14 cellular contexts compared by ENCODE assay signal in the genomic region with DNA sequence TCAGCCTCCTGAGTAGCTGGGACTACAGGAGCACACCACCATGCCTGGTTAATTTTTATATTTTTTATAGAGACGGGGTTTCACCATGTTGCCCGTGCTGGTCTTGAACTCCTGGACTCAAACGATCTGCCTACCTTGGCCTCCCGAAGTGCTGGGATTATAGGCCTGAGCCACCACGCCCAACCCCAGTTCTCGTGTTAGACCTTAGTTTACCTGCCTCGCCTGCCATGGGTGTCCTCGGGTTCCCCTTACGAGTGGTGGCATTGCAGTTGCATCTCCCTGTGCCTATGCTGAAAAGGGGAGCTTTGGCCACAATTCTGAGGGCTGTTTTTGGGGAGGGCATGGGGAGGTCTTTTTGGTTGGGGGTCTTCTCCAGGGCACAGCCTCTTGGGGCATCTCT. TPM values are rescaled to one million over a fixed set of nuclear protein-coding genes. Genes with fewer than 3 reads are reported as not detected.
DNase-seq lines count a peak whose midpoint lies in the region; ATAC-seq and TF ChIP-seq lines count a peak whose summit lies in the region.
"Had no signal": no experiment of that assay in that cellular context is flagged by ENCODE, and none has a peak within 500 bp of the region (broad histone marks: within the 10 kb centered on the region; RNA-seq: fewer than 3 reads in every experiment).

No MANE protein-coding gene starts in this region.

- no peaks in the 10 kb centered on the region for H3K27me3 ChIP-seq in naive thymus-derived CD4-positive, alpha-beta T cell (ENCODE audit: control insufficient read depth in 2 of 2, insufficient read depth in 2 of 2, low read length in 2 of 2)
- H3K27me3 ChIP-seq: BE2C had no signal

- no peaks in the 10 kb centered on the region for H3K9me3 ChIP-seq in naive thymus-derived CD4-positive, alpha-beta T cell (ENCODE audit: control insufficient read depth in 2 of 3, low read length in 3 of 3)
- H3K9me3 ChIP-seq: BE2C had no signal

- H3K36me3 ChIP-seq in naive thymus-derived CD4-positive, alpha-beta T cell (ENCODE audit: control insufficient read depth in 2 of 3, insufficient read depth in 3 of 3, low read length in 3 of 3) = no peaks in the 10 kb centered on the region
- H3K36me3 ChIP-seq: BE2C had no signal

- peaks cover 5 to 21% of the 10 kb centered on the region in 2 donors for H3K4me1 ChIP-seq in naive thymus-derived CD4-positive, alpha-beta T cell (ENCODE audit: control insufficient read depth in 2 of 2, insufficient read depth in 2 of 2, low read length in 2 of 2)

- intact Hi-C loops in natural killer cell (cut with micrococcal nuclease) = no loop called here
- intact Hi-C loops in naive thymus-derived CD4-positive, alpha-beta T cell (cut with micrococcal nuclease) = no loop called here

- H3K9me3 Mint-ChIP-seq in natural killer cell (no peaks in the 10 kb centered on the region), nephron progenitor cell (no peaks in the 10 kb centered on the region)
- H3K9me3 Mint-ChIP-seq in natural killer cell treated with Interleukin-12 subunit alpha and Interleukin-12 subunit beta and Interleukin-15 and Interleukin-18, amount 100 ng/mL, for 72 hours = no peaks in the 10 kb centered on the region
- H3K9me3 Mint-ChIP-seq in activated T-helper 17 cell treated with anti-CD3 and anti-CD28 coated beads, Interleukin-2, amount 50 U/mL, for 72 hours = no peaks in the 10 kb centered on the region
- H3K9me3 Mint-ChIP-seq in naive thymus-derived CD4-positive, alpha-beta T cell = no peaks in the 10 kb centered on the region
- H3K9me3 Mint-ChIP-seq: CD8-positive, alpha-beta memory T cell; HFFc6 had no signal

- TF ChIP-seq CTCF in natural killer cell (IDR thresholded peaks at IDR 0.05) = no peak
- TF ChIP-seq CTCF in nephron progenitor cell (IDR thresholded peaks at IDR 0.05) = no peak

- DNase-seq in natural killer cell (no peak), nephron progenitor cell (no peak), ecto neural progenitor cell (ENCODE audit: low spot score) (no peak)
- no peak for DNase-seq in natural killer cell treated with Interleukin-12 subunit alpha and Interleukin-12 subunit beta and Interleukin-15 and Interleukin-18, amount 100 ng/mL, for 72 hours (ENCODE audit: low spot score)
- DNase-seq in naive thymus-derived CD4-positive, alpha-beta T cell = no peak
- DNase-seq: BE2C; CD8-positive, alpha-beta memory T cell; GF-D8; HCEC 1CT; HFFc6 had no signal

- ATAC-seq in natural killer cell = no peak
- no peak for ATAC-seq in natural killer cell treated with Interleukin-12 subunit alpha and Interleukin-12 subunit beta and Interleukin-15 and Interleukin-18, amount 100 ng/mL, for 72 hours
- ATAC-seq in activated T-helper 17 cell treated with anti-CD3 and anti-CD28 coated beads, Interleukin-2, amount 50 U/mL, for 72 hours (replicated peaks) = no peak
- no peak for ATAC-seq in HG03135 (IDR thresholded peaks at IDR 0.05; ENCODE audit: unreplicated experiment)
- ATAC-seq in naive thymus-derived CD4-positive, alpha-beta T cell = no peak

- H3K27ac ChIP-seq in naive thymus-derived CD4-positive, alpha-beta T cell (ENCODE audit: low read depth, low read length) = no peak overlapping the region
- H3K27ac ChIP-seq: C4-2B, HL-60 had no signal

- no peaks in the 10 kb centered on the region for H3K27me3 Mint-ChIP-seq in natural killer cell (ENCODE audit: low read depth in 2 of 2)
- H3K27me3 Mint-ChIP-seq in natural killer cell treated with Interleukin-12 subunit alpha and Interleukin-12 subunit beta and Interleukin-15 and Interleukin-18, amount 100 ng/mL, for 72 hours = no peaks in the 10 kb centered on the region
- H3K27me3 Mint-ChIP-seq in activated T-helper 17 cell treated with anti-CD3 and anti-CD28 coated beads, Interleukin-2, amount 50 U/mL, for 72 hours = no peaks in the 10 kb centered on the region
- H3K27me3 Mint-ChIP-seq in nephron progenitor cell (ENCODE audit: low read depth, poor library complexity) = peaks cover 5% of the 10 kb centered on the region
- no peaks in the 10 kb centered on the region for H3K27me3 Mint-ChIP-seq in naive thymus-derived CD4-positive, alpha-beta T cell
- H3K27me3 Mint-ChIP-seq: CD8-positive, alpha-beta memory T cell had no signal

- no peaks in the 10 kb centered on the region for H3K36me3 Mint-ChIP-seq in natural killer cell
- H3K36me3 Mint-ChIP-seq in natural killer cell treated with Interleukin-12 subunit alpha and Interleukin-12 subunit beta and Interleukin-15 and Interleukin-18, amount 100 ng/mL, for 72 hours = no peaks in the 10 kb centered on the region
- peaks cover 95% of the 10 kb centered on the region for H3K36me3 Mint-ChIP-seq in activated T-helper 17 cell treated with anti-CD3 and anti-CD28 coated beads, Interleukin-2, amount 50 U/mL, for 72 hours (ENCODE audit: low read depth)
- H3K36me3 Mint-ChIP-seq in nephron progenitor cell (ENCODE audit: low read depth) = no peaks in the 10 kb centered on the region
- peaks cover 0 to 30% (median 5%) of the 10 kb centered on the region in 5 donors for H3K36me3 Mint-ChIP-seq in naive thymus-derived CD4-positive, alpha-beta T cell

- H3K4me3 ChIP-seq in naive thymus-derived CD4-positive, alpha-beta T cell (ENCODE audit: low read length) = no peak overlapping the region

- peak overlapping the region; percentile 56 to 79 for H3K27ac Mint-ChIP-seq in natural killer cell
- peak overlapping the region in 1 of 2 donors; percentile 43 for H3K27ac Mint-ChIP-seq in natural killer cell treated with Interleukin-12 subunit alpha and Interleukin-12 subunit beta and Interleukin-15 and Interleukin-18, amount 100 ng/mL, for 72 hours
- peak overlapping the region; percentile 30 for H3K27ac Mint-ChIP-seq in activated T-helper 17 cell treated with anti-CD3 and anti-CD28 coated beads, Interleukin-2, amount 50 U/mL, for 72 hours
- H3K27ac Mint-ChIP-seq in nephron progenitor cell = peak overlapping the region; percentile 44
- H3K27ac Mint-ChIP-seq in naive thymus-derived CD4-positive, alpha-beta T cell = peak overlapping the region in 3 of 9 donors; percentile 17 to 89 (median 28)
- H3K27ac Mint-ChIP-seq: HFFc6 had no signal

- peaks cover 54 to 63% of the 10 kb centered on the region in 2 donors for H3K4me1 Mint-ChIP-seq in natural killer cell
- peaks cover 38 to 48% of the 10 kb centered on the region in 2 donors for H3K4me1 Mint-ChIP-seq in natural killer cell treated with Interleukin-12 subunit alpha and Interleukin-12 subunit beta and Interleukin-15 and Interleukin-18, amount 100 ng/mL, for 72 hours (ENCODE audit: low read depth in 2 of 2)
- peaks cover 45% of the 10 kb centered on the region for H3K4me1 Mint-ChIP-seq in activated T-helper 17 cell treated with anti-CD3 and anti-CD28 coated beads, Interleukin-2, amount 50 U/mL, for 72 hours
- peaks cover 17% of the 10 kb centered on the region for H3K4me1 Mint-ChIP-seq in nephron progenitor cell
- H3K4me1 Mint-ChIP-seq in naive thymus-derived CD4-positive, alpha-beta T cell = peaks cover 37 to 78% (median 49%) of the 10 kb centered on the region in 7 donors

- POLR2A ChIA-PET in naive thymus-derived CD4-positive, alpha-beta T cell (lab: Charles Lee) = interaction anchor here (1.0 kb wide), 1 partner anchor 10 kb away, joined by 4 read pairs; no protein-coding TSS in a partner anchor

- no peak overlapping the region for H3K4me3 Mint-ChIP-seq in natural killer cell
- H3K4me3 Mint-ChIP-seq in natural killer cell treated with Interleukin-12 subunit alpha and Interleukin-12 subunit beta and Interleukin-15 and Interleukin-18, amount 100 ng/mL, for 72 hours = no peak overlapping the region
- H3K4me3 Mint-ChIP-seq in activated T-helper 17 cell treated with anti-CD3 and anti-CD28 coated beads, Interleukin-2, amount 50 U/mL, for 72 hours = no peak overlapping the region
- no peak overlapping the region for H3K4me3 Mint-ChIP-seq in nephron progenitor cell
- H3K4me3 Mint-ChIP-seq in naive thymus-derived CD4-positive, alpha-beta T cell = no peak overlapping the region
- H3K4me3 Mint-ChIP-seq: CD8-positive, alpha-beta memory T cell; HFFc6 had no signal

- CTCF ChIA-PET in naive thymus-derived CD4-positive, alpha-beta T cell (lab: Charles Lee) = interaction anchor here (1.8 kb wide), 1 partner anchor 23 kb away, joined by 6 read pairs; no protein-coding TSS in a partner anchor

RNA-seq across cellular contexts. Expression of a gene that starts 18.8 kb away (rescaled TPM):
- 10 to 100 TPM; 47.4 to 53.7 (median 53.2) TPM for total RNA-seq in natural killer cell
- 10 to 100 TPM; 31.9 to 43.4 TPM for total RNA-seq in natural killer cell treated with Interleukin-12 subunit alpha and Interleukin-12 subunit beta and Interleukin-15 and Interleukin-18, amount 100 ng/mL, for 72 hours
- 100 to 1,000 TPM in 1 of 2 donors, 10 to 100 TPM in 1; 52.4 to 108 TPM for total RNA-seq in activated T-helper 17 cell treated with anti-CD3 and anti-CD28 coated beads, Interleukin-2, amount 50 U/mL, for 72 hours
- 10 to 100 TPM; 37.5 to 50.1 (median 43.4) TPM for total RNA-seq in naive thymus-derived CD4-positive, alpha-beta T cell
- 10 to 100 TPM; 18.6 to 25.3 TPM for polyA plus RNA-seq in naive thymus-derived CD4-positive, alpha-beta T cell

RNA-seq across cellular contexts. Expression of a gene that starts 43.2 kb away (rescaled TPM):
- 10 to 100 TPM; 50.0 to 71.2 (median 55.6) TPM for total RNA-seq in natural killer cell
- 10 to 100 TPM; 38.1 to 55.8 TPM for total RNA-seq in natural killer cell treated with Interleukin-12 subunit alpha and Interleukin-12 subunit beta and Interleukin-15 and Interleukin-18, amount 100 ng/mL, for 72 hours
- total RNA-seq in activated T-helper 17 cell treated with anti-CD3 and anti-CD28 coated beads, Interleukin-2, amount 50 U/mL, for 72 hours = 100 to 1,000 TPM in 1 of 2 donors, 10 to 100 TPM in 1; 90.7 to 124 TPM
- 100 to 1,000 TPM in 2 of 5 experiments, 10 to 100 TPM in 3; 55.8 to 138 (median 72.4) TPM for total RNA-seq in naive thymus-derived CD4-positive, alpha-beta T cell
- 10 to 100 TPM; 40.4 to 66.7 TPM for polyA plus RNA-seq in naive thymus-derived CD4-positive, alpha-beta T cell
